Comparison of ENCODE assay signal across 17 cellular contexts in genomic region chr2:61439241-61440002, GRCh38. TPM values are rescaled to one million over a fixed set of nuclear protein-coding genes. Genes with fewer than 3 reads are reported as not detected.
DNase-seq lines count a peak whose midpoint lies in the region; TF ChIP-seq lines count a peak whose summit lies in the region.
"Had no signal": no experiment of that assay in that cellular context is flagged by ENCODE, and none has a peak within 500 bp of the region (broad histone marks: within the 10 kb centered on the region; RNA-seq: fewer than 3 reads in every experiment).

No MANE protein-coding gene starts in this region.

- H3K27me3 ChIP-seq in neutrophil (no peaks in the 10 kb centered on the region), ovary (no peaks in the 10 kb centered on the region)
- H3K27me3 ChIP-seq: foreskin keratinocyte, MG63, neural progenitor cell had no signal

- H3K4me3 ChIP-seq in neutrophil (ENCODE audit: low read depth in 1 of 2, low read length in 1 of 2) (no peak overlapping the region), ovary (no peak overlapping the region)
- H3K4me3 ChIP-seq: MG63, neural progenitor cell had no signal

- no peak for DNase-seq in CD14-positive monocyte (ENCODE audit: low spot score)
- peak; percentile 24 for DNase-seq in NCI-H2029 treated with DMSO at 0.1 percent for 48 hours (lab: John Stamatoyannopoulos, UW)
- no peak for DNase-seq in endothelial cell (ENCODE audit: low spot score)
- DNase-seq in DMS153 treated with DMSO at 0.1 percent for 48 hours (lab: John Stamatoyannopoulos, UW; ENCODE audit: unreplicated experiment) = no peak
- no peak for DNase-seq in ovary
- no peak for DNase-seq in MCF 10A (ENCODE audit: unreplicated experiment)
- DNase-seq in activated naive CD4-positive, alpha-beta T cell treated with anti-CD3 and anti-CD28 coated beads for 36 hours = no peak
- DNase-seq: activated T-cell treated with anti-CD3 and anti-CD28 coated beads for 4 hours; AML-193; dermis blood vessel endothelial cell; foreskin keratinocyte; MG63; NCI-H524 treated with DMSO at 0.1 percent for 48 hours; SHP77 treated with DMSO at 0.1 percent for 48 hours; stimulated activated CD8-positive, alpha-beta memory T cell treated with anti-CD3 and anti-CD28 coated beads, Interleukin-4, amount 100 ng/mL, for 48 hours had no signal

- H3K27ac ChIP-seq in neutrophil (peak overlapping the region; percentile 16), ovary (no peak overlapping the region)
- H3K27ac ChIP-seq: foreskin keratinocyte, neural progenitor cell had no signal

- peaks cover 23 to 31% of the 10 kb centered on the region in 2 experiments for H3K4me1 ChIP-seq in neutrophil (ENCODE audit: control insufficient read depth in 1 of 2, insufficient read depth in 1 of 2, low read depth in 1 of 2, low read length in 1 of 2)
- peaks cover 9% of the 10 kb centered on the region for H3K4me1 ChIP-seq in ovary (ENCODE audit: insufficient read depth)
- H3K4me1 ChIP-seq: foreskin keratinocyte, neural progenitor cell had no signal

- peaks cover 0 to 2% (median 0%) of the 10 kb centered on the region in 3 donors for H3K27me3 Mint-ChIP-seq in CD14-positive monocyte (ENCODE audit: low read depth in 3 of 3)
- H3K27me3 Mint-ChIP-seq in endothelial cell (ENCODE audit: unreplicated experiment) = peaks cover 2% of the 10 kb centered on the region
- no peaks in the 10 kb centered on the region for H3K27me3 Mint-ChIP-seq in MCF 10A (ENCODE audit: insufficient read depth, unreplicated experiment)
- H3K27me3 Mint-ChIP-seq in activated naive CD4-positive, alpha-beta T cell treated with anti-CD3 and anti-CD28 coated beads for 36 hours (ENCODE audit: low read depth) = no peaks in the 10 kb centered on the region

- no TSS peak for BruUV-seq in MCF 10A (replicated peaks; lab: Mats Ljungman, UMichigan)

- no peak for TF ChIP-seq POLR2A in ovary (IDR thresholded peaks at IDR 0.05)

- H3K4me3 Mint-ChIP-seq in CD14-positive monocyte (no peak overlapping the region), endothelial cell (ENCODE audit: unreplicated experiment) (no peak overlapping the region), MCF 10A (ENCODE audit: unreplicated experiment) (no peak overlapping the region)
- no peak overlapping the region for H3K4me3 Mint-ChIP-seq in activated naive CD4-positive, alpha-beta T cell treated with anti-CD3 and anti-CD28 coated beads for 36 hours
- H3K4me3 Mint-ChIP-seq: neural progenitor cell had no signal

- intact Hi-C loops in CD14-positive monocyte (cut with micrococcal nuclease) (no loop called here), ovary (cut with DNase I) (no loop called here), MCF 10A (cut with micrococcal nuclease) (no loop called here)
- intact Hi-C loops in activated naive CD4-positive, alpha-beta T cell treated with anti-CD3 and anti-CD28 coated beads for 36 hours (cut with micrococcal nuclease) = no loop called here

- H3K9me3 Mint-ChIP-seq in CD14-positive monocyte (peaks cover 0 to 2% (median 0%) of the 10 kb centered on the region in 7 donors), endothelial cell (ENCODE audit: unreplicated experiment) (no peaks in the 10 kb centered on the region), MCF 10A (ENCODE audit: unreplicated experiment) (peaks cover 6% of the 10 kb centered on the region)
- peaks cover 14% of the 10 kb centered on the region for H3K9me3 Mint-ChIP-seq in activated naive CD4-positive, alpha-beta T cell treated with anti-CD3 and anti-CD28 coated beads for 36 hours

- WGBS in ovary, 3 donors = 61 to 70% (median 63%) methylated on average over 6 to 7 of the region's 7 CpGs

- POLR2A ChIA-PET in MCF 10A (lab: Yijun Ruan, JAX) = interaction anchor here (0.6 to 1.5 kb wide), 2 partner anchors 20 to 38 kb away, joined by 5 to 8 read pairs; no protein-coding TSS in a partner anchor

- H3K4me1 Mint-ChIP-seq in CD14-positive monocyte = peaks cover 65% of the 10 kb centered on the region
- H3K4me1 Mint-ChIP-seq in endothelial cell (ENCODE audit: unreplicated experiment) = peaks cover 39% of the 10 kb centered on the region
- H3K4me1 Mint-ChIP-seq in MCF 10A (ENCODE audit: insufficient read depth, unreplicated experiment) = peaks cover 45% of the 10 kb centered on the region
- H3K4me1 Mint-ChIP-seq in activated naive CD4-positive, alpha-beta T cell treated with anti-CD3 and anti-CD28 coated beads for 36 hours (ENCODE audit: low read depth) = peaks cover 66% of the 10 kb centered on the region
- H3K4me1 Mint-ChIP-seq: neural progenitor cell had no signal

- peaks cover 0 to 7% of the 10 kb centered on the region in 2 donors for H3K36me3 Mint-ChIP-seq in CD14-positive monocyte
- H3K36me3 Mint-ChIP-seq in endothelial cell (ENCODE audit: low read depth, unreplicated experiment) = peaks cover 20% of the 10 kb centered on the region
- peaks cover 17% of the 10 kb centered on the region for H3K36me3 Mint-ChIP-seq in MCF 10A (ENCODE audit: insufficient read depth, unreplicated experiment)
- H3K36me3 Mint-ChIP-seq in activated naive CD4-positive, alpha-beta T cell treated with anti-CD3 and anti-CD28 coated beads for 36 hours (ENCODE audit: low read depth) = peaks cover 18% of the 10 kb centered on the region

- H3K9me3 ChIP-seq in neutrophil = no peaks in the 10 kb centered on the region
- H3K9me3 ChIP-seq in ovary = no peaks in the 10 kb centered on the region

- H3K36me3 ChIP-seq in neutrophil = no peaks in the 10 kb centered on the region
- H3K36me3 ChIP-seq in ovary = no peaks in the 10 kb centered on the region
- H3K36me3 ChIP-seq: neural progenitor cell had no signal

- CTCF ChIA-PET in MCF 10A (lab: Yijun Ruan, JAX) = interaction anchor here (0.7 to 1.7 kb wide), 2 partner anchors 12 to 149 kb away, joined by 3 to 6 read pairs; no protein-coding TSS in a partner anchor
- CTCF ChIA-PET in activated naive CD4-positive, alpha-beta T cell treated with anti-CD3 and anti-CD28 coated beads for 36 hours (lab: Charles Lee) = interaction anchor here (1.3 to 1.5 kb wide), 2 partner anchors 13 to 17 kb away, joined by 5 to 6 read pairs; no protein-coding TSS in a partner anchor

- no peak for TF ChIP-seq EP300 in ovary (IDR thresholded peaks at IDR 0.05)

- H3K27ac Mint-ChIP-seq in CD14-positive monocyte (peak overlapping the region in 6 of 7 donors; percentile 46 to 87 (median 80)), endothelial cell (ENCODE audit: unreplicated experiment) (peak overlapping the region; percentile 58), MCF 10A (ENCODE audit: low read depth, unreplicated experiment) (no peak overlapping the region)
- no peak overlapping the region for H3K27ac Mint-ChIP-seq in activated naive CD4-positive, alpha-beta T cell treated with anti-CD3 and anti-CD28 coated beads for 36 hours
- H3K27ac Mint-ChIP-seq: neural progenitor cell had no signal

- TF ChIP-seq CTCF in CD14-positive monocyte (IDR thresholded peaks at IDR 0.05) (no peak), endothelial cell (IDR thresholded peaks at IDR 0.05; ENCODE audit: unreplicated experiment) (no peak), neutrophil (IDR thresholded peaks at IDR 0.05) (no peak), ovary (IDR thresholded peaks at IDR 0.05) (no peak), MCF 10A (IDR thresholded peaks at IDR 0.05; ENCODE audit: unreplicated experiment) (no peak)

RNA-seq across cellular contexts. Expression of gene USP34, which starts 31.5 kb away (rescaled TPM):
- polyA plus RNA-seq in CD14-positive monocyte (1 to 10 TPM; 2.8 to 5.9 TPM), ovary (10 to 100 TPM; 57.4 to 60.3 TPM)
- total RNA-seq in endothelial cell (ENCODE audit: unreplicated experiment) (97.4 TPM), ovary (100 to 1,000 TPM in 6 of 7 donors, 10 to 100 TPM in 1; 85.8 to 132 (median 116) TPM), MCF 10A (2022) (101 and 105 TPM in 2 replicates)
- 10 to 100 TPM; 59.5 to 60.4 TPM for total RNA-seq in activated naive CD4-positive, alpha-beta T cell treated with anti-CD3 and anti-CD28 coated beads for 36 hours

Comparison
In these comparisons a context has a peak if more than half of its experiments do, and no peak if none do; other contexts are left out.
1. H3K27ac Mint-ChIP-seq: peak in CD14-positive monocyte (6 of 7) and endothelial cell (single experiment); none in MCF 10A (single experiment) and activated naive CD4-positive, alpha-beta T cell treated with anti-CD3 and anti-CD28 coated beads for 36 hours (single experiment).